In the genomic region with DNA sequence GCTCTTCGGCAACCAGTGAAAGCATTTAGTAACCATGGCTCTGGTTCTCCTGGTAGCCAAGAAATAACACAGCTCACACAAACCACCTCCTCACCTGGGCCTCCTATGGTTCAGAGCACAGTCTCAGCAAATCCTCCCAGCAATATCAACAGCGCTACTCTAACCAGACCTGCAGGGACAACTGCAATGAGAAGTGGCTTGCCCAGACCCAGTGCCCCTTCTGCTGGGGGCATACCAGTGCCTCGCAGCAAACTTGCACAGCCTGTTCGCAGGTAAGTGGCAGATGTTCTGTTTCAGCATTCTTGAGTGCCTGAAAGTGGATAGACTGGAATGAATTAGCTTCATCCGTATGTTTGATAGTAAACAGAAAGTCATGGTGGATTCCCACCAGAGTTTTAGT, we compare ENCODE assay signal across 13 cellular contexts.
"Had no signal": no experiment of that assay in that cellular context is flagged by ENCODE, and none has a peak within 500 bp of the region (broad histone marks: within the 10 kb centered on the region; RNA-seq: fewer than 3 reads in every experiment).

No MANE protein-coding gene starts in this region.

- H3K27ac Mint-ChIP-seq: activated B cell treated with CpG ODN at 0.5 μM for 24 hours; activated CD8-positive, alpha-beta T cell treated with anti-CD3 and anti-CD28 coated beads for 36 hours; activated naive CD8-positive, alpha-beta T cell; stimulated activated naive CD8-positive, alpha-beta T cell treated with anti-CD3 and anti-CD28 coated beads, Interleukin-15, Interleukin-2, amounts not matched to agents 100 ng/mL and 50 ng/mL, for 24 hours had no signal

- DNase-seq: activated B cell treated with CpG ODN at 0.5 μM for 24 hours; activated CD4-positive, alpha-beta T cell treated with anti-CD3 and anti-CD28 coated beads for 48 hours; activated CD8-positive, alpha-beta T cell treated with anti-CD3 and anti-CD28 coated beads for 36 hours; activated gamma-delta T cell treated with Interleukin-2 at 50 U/mL for 16 hours; activated T-cell treated with anti-CD3 and anti-CD28 coated beads, Interleukin-2, amount 50 U/mL, for 4 hours; amniotic stem cell; caudate nucleus; esophagus squamous epithelium; right lobe of liver; stimulated activated CD4-positive, alpha-beta T cell treated with anti-CD3 and anti-CD28 coated beads, Interleukin-4, amount 100 ng/mL, for 4 hours; stimulated activated CD8-positive, alpha-beta memory T cell treated with anti-CD3 and anti-CD28 coated beads, Interleukin-4, amount 100 ng/mL, for 48 hours had no signal

- ATAC-seq: activated CD8-positive, alpha-beta T cell treated with anti-CD3 and anti-CD28 coated beads for 36 hours; activated T-cell treated with anti-CD3 and anti-CD28 coated beads, Interleukin-2, amount 50 U/mL, for 4 hours; right lobe of liver had no signal

- H3K4me1 Mint-ChIP-seq: activated B cell treated with CpG ODN at 0.5 μM for 24 hours had no signal

- H3K27me3 Mint-ChIP-seq: activated B cell treated with CpG ODN at 0.5 μM for 24 hours; activated CD8-positive, alpha-beta T cell treated with anti-CD3 and anti-CD28 coated beads for 36 hours; activated naive CD8-positive, alpha-beta T cell; stimulated activated naive CD8-positive, alpha-beta T cell treated with anti-CD3 and anti-CD28 coated beads, Interleukin-15, Interleukin-2, amounts not matched to agents 100 ng/mL and 50 ng/mL, for 24 hours had no signal

- H3K9me3 Mint-ChIP-seq: activated B cell treated with CpG ODN at 0.5 μM for 24 hours; activated CD8-positive, alpha-beta T cell treated with anti-CD3 and anti-CD28 coated beads for 36 hours; activated T-cell treated with anti-CD3 and anti-CD28 coated beads, Interleukin-2, amount 50 U/mL, for 4 hours; stimulated activated naive CD8-positive, alpha-beta T cell treated with anti-CD3 and anti-CD28 coated beads, Interleukin-15, Interleukin-2, amounts not matched to agents 100 ng/mL and 50 ng/mL, for 24 hours had no signal

- H3K4me3 Mint-ChIP-seq: activated B cell treated with CpG ODN at 0.5 μM for 24 hours; activated CD8-positive, alpha-beta T cell treated with anti-CD3 and anti-CD28 coated beads for 36 hours; activated naive CD8-positive, alpha-beta T cell; activated T-cell treated with anti-CD3 and anti-CD28 coated beads, Interleukin-2, amount 50 U/mL, for 4 hours; stimulated activated naive CD8-positive, alpha-beta T cell treated with anti-CD3 and anti-CD28 coated beads, Interleukin-15, Interleukin-2, amounts not matched to agents 100 ng/mL and 50 ng/mL, for 24 hours had no signal
